Comparison of ENCODE assay signal across 22 cellular contexts in the genomic region with DNA sequence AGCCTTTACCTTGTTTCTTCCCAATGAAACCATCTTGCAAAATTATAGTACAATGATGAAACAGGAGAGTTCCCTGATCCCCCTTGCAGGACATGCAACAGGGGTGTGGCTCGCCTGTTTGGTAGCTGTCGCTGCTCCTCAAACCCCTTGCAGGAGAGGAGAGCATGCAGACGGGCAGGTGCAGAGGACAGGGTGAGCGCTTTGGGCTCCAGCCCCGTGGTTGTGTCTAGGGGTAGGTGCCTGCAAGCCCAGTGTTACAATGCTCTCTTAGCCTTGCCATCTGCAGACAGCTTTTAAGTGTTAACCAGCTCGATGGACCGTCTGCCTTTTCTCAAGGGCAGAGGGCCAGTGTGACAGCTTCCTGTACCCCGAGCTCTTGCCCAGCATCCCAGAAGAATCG.
A peak's percentile ranks its signal among the peaks of the same experiment; 100 is the strongest.
DNase-seq lines count a peak whose midpoint lies in the region; ATAC-seq and TF ChIP-seq lines count a peak whose summit lies in the region.
"Had no signal": no experiment of that assay in that cellular context is flagged by ENCODE, and none has a peak within 500 bp of the region (broad histone marks: within the 10 kb centered on the region; RNA-seq: fewer than 3 reads in every experiment).

No MANE protein-coding gene starts in this region.

- H3K4me3 Mint-ChIP-seq in endodermal cell: no peak overlapping the region
- no peak overlapping the region for H3K4me3 Mint-ChIP-seq in osteocyte (ENCODE audit: unreplicated experiment)
- H3K4me3 Mint-ChIP-seq in type B pancreatic cell: no peak overlapping the region
- H3K4me3 Mint-ChIP-seq in T-cell: no peak overlapping the region
- H3K4me3 Mint-ChIP-seq: CD14-positive monocyte; CD4-positive, alpha-beta T cell; CD8-positive, alpha-beta memory T cell had no signal

- H3K4me3 ChIP-seq in endodermal cell (ENCODE audit: low read length): no peak overlapping the region
- H3K4me3 ChIP-seq: A549; BLaER1 treated with 17β-estradiol and CSF1 and Interleukin-3, amounts not matched to agents 10 nM and 100 nM; GM23248 had no signal

- H3K27me3 Mint-ChIP-seq in endodermal cell (ENCODE audit: insufficient read depth) (no peaks in the 10 kb centered on the region), osteocyte (ENCODE audit: unreplicated experiment) (no peaks in the 10 kb centered on the region), type B pancreatic cell (no peaks in the 10 kb centered on the region), T-cell (no peaks in the 10 kb centered on the region)
- H3K27me3 Mint-ChIP-seq: CD4-positive, alpha-beta T cell had no signal

- H3K36me3 Mint-ChIP-seq in endodermal cell (ENCODE audit: low read depth) (no peaks in the 10 kb centered on the region), osteocyte (ENCODE audit: unreplicated experiment) (no peaks in the 10 kb centered on the region), type B pancreatic cell (no peaks in the 10 kb centered on the region), T-cell (no peaks in the 10 kb centered on the region)
- H3K36me3 Mint-ChIP-seq: CD14-positive monocyte; CD8-positive, alpha-beta memory T cell had no signal

- no peaks in the 10 kb centered on the region for H3K9me3 ChIP-seq in endodermal cell (ENCODE audit: control insufficient read depth, low read length)
- H3K9me3 ChIP-seq: A549, BE2C had no signal

- H3K9ac ChIP-seq in endodermal cell (ENCODE audit: extremely low read depth, low read length, poor library complexity, severe bottlenecking): no peak overlapping the region
- H3K9ac ChIP-seq: BLaER1 treated with 17β-estradiol and CSF1 and Interleukin-3, amounts not matched to agents 10 nM and 100 nM; GM23248 had no signal

- H3K4me1 Mint-ChIP-seq in endodermal cell: no peaks in the 10 kb centered on the region
- H3K4me1 Mint-ChIP-seq in osteocyte (ENCODE audit: unreplicated experiment): no peaks in the 10 kb centered on the region
- no peaks in the 10 kb centered on the region for H3K4me1 Mint-ChIP-seq in type B pancreatic cell (ENCODE audit: unreplicated experiment)
- H3K4me1 Mint-ChIP-seq in T-cell: no peaks in the 10 kb centered on the region
- H3K4me1 Mint-ChIP-seq: CD14-positive monocyte; CD8-positive, alpha-beta memory T cell had no signal

- CTCF ChIA-PET in T-cell (lab: Charles Lee): no interaction called here

- POLR2A ChIA-PET in T-cell (lab: Charles Lee): no interaction called here

- H3K9me3 Mint-ChIP-seq in endodermal cell (peaks cover 4% of the 10 kb centered on the region), osteocyte (ENCODE audit: unreplicated experiment) (peaks cover 4% of the 10 kb centered on the region), type B pancreatic cell (no peaks in the 10 kb centered on the region), T-cell (peaks cover 0 to 13% (median 0%) of the 10 kb centered on the region in 3 donors)
- H3K9me3 Mint-ChIP-seq: CD4-positive, alpha-beta T cell had no signal

- H3K27ac Mint-ChIP-seq in endodermal cell: no peak overlapping the region
- H3K27ac Mint-ChIP-seq in osteocyte (ENCODE audit: unreplicated experiment): no peak overlapping the region
- H3K27ac Mint-ChIP-seq in type B pancreatic cell: no peak overlapping the region
- H3K27ac Mint-ChIP-seq in T-cell: no peak overlapping the region
- H3K27ac Mint-ChIP-seq: CD14-positive monocyte; CD4-positive, alpha-beta T cell; CD8-positive, alpha-beta memory T cell had no signal

- TF ChIP-seq CTCF in endodermal cell (conservative IDR thresholded peaks at IDR 0.05): no peak
- no peak for TF ChIP-seq CTCF in osteocyte (IDR thresholded peaks at IDR 0.05)
- no peak for TF ChIP-seq CTCF in type B pancreatic cell (conservative IDR thresholded peaks at IDR 0.05)

- no peaks in the 10 kb centered on the region for H3K27me3 ChIP-seq in endodermal cell (ENCODE audit: control insufficient read depth, insufficient read depth, low read length, poor library complexity, severe bottlenecking)
- H3K27me3 ChIP-seq: BE2C; BLaER1 treated with 17β-estradiol and CSF1 and Interleukin-3, amounts not matched to agents 10 nM and 100 nM had no signal

- 60 to 85% methylated on average over 1 to 9 of the region's 9 CpGs for WGBS in endodermal cell (ENCODE audit: insufficient coverage in 1 of 2, insufficient read length in 1 of 2), 2 experiments

- peak; percentile 22 for DNase-seq in endodermal cell
- DNase-seq in osteocyte (ENCODE audit: extremely low spot score, unreplicated experiment): peak; percentile 73
- peak; percentile 39 for DNase-seq in type B pancreatic cell (ENCODE audit: extremely low spot score, unreplicated experiment)
- DNase-seq in COLO668 (lab: John Stamatoyannopoulos, UW; ENCODE audit: unreplicated experiment): no peak
- DNase-seq in glomerular visceral epithelial cell (ENCODE audit: extremely low spot score): no peak
- no peak for DNase-seq in T-cell
- DNase-seq: 8988T; ACHN; AML-193; BE2C; Calu3; CD4-positive, alpha-beta T cell; CD8-positive, alpha-beta memory T cell; COR-L47; DMS53; DMS79 treated with DMSO at 0.1 percent for 48 hours; GF-D8; GM23248; H7 had no signal

- H3K4me1 ChIP-seq in endodermal cell (ENCODE audit: control insufficient read depth, insufficient read depth, low read length): no peaks in the 10 kb centered on the region
- H3K4me1 ChIP-seq: A549; BE2C; BLaER1 treated with 17β-estradiol and CSF1 and Interleukin-3, amounts not matched to agents 10 nM and 100 nM had no signal

- no peak for ATAC-seq in T-cell (replicated peaks in 1 of 4)
- ATAC-seq: A549 had no signal

- no peak overlapping the region for H3K27ac ChIP-seq in endodermal cell (ENCODE audit: low read depth, low read length)
- H3K27ac ChIP-seq: A549; BLaER1 treated with 17β-estradiol and CSF1 and Interleukin-3, amounts not matched to agents 10 nM and 100 nM; GM23248 had no signal

- no peaks in the 10 kb centered on the region for H3K36me3 ChIP-seq in endodermal cell (ENCODE audit: control insufficient read depth, insufficient read depth, low read length)
- H3K36me3 ChIP-seq: BE2C; BLaER1 treated with 17β-estradiol and CSF1 and Interleukin-3, amounts not matched to agents 10 nM and 100 nM had no signal

Comparison
In these comparisons a context has a peak if more than half of its experiments do, and no peak if none do; other contexts are left out.
1. DNase-seq: peak in endodermal cell (single experiment), osteocyte (single experiment) and type B pancreatic cell (single experiment); none in COLO668 (single experiment), glomerular visceral epithelial cell (single experiment) and T-cell (0 of 34).